Comparison of ENCODE assay signal across 8 cellular contexts in genomic region chr2:88199912-88200682, GRCh38. TPM values are rescaled to one million over a fixed set of nuclear protein-coding genes. Genes with fewer than 3 reads are reported as not detected.
A peak's percentile ranks its signal among the peaks of the same experiment; 100 is the strongest.
DNase-seq lines count a peak whose midpoint lies in the region; ATAC-seq and TF ChIP-seq lines count a peak whose summit lies in the region.

No MANE protein-coding gene starts in this region.

- intact Hi-C loops in testis (cut with DNase I; ENCODE audit: low total_unique reads) = no loop called here
- intact Hi-C loops in posterior vena cava (cut with DNase I) = no loop called here

- no peaks in the 10 kb centered on the region for H3K36me3 ChIP-seq in ACC112 (ENCODE audit: insufficient read depth, low read length)
- no peaks in the 10 kb centered on the region for H3K36me3 ChIP-seq in testis (ENCODE audit: low read depth, missing control alignments)
- H3K36me3 ChIP-seq in effector memory CD4-positive, alpha-beta T cell (ENCODE audit: control insufficient read depth, insufficient read depth, low read length) = no peaks in the 10 kb centered on the region

- CTCF ChIA-PET in HEK293T (lab: Yijun Ruan, JAX) = no interaction called here

- no peaks in the 10 kb centered on the region for H3K9me3 ChIP-seq in testis
- no peaks in the 10 kb centered on the region for H3K9me3 ChIP-seq in effector memory CD4-positive, alpha-beta T cell (ENCODE audit: control insufficient read depth, low read length)

- ATAC-seq in GM18517 (IDR thresholded peaks at IDR 0.05; ENCODE audit: unreplicated experiment) = no peak

- WGBS in testis, 2 donors = 9 to 10% methylated on average over 17 to 18 of the region's 18 CpGs

- H3K4me1 ChIP-seq in ACC112 (ENCODE audit: control insufficient read depth, insufficient read depth, low read length, unreplicated experiment) = no peaks in the 10 kb centered on the region
- H3K4me1 ChIP-seq in testis = peaks cover 5% of the 10 kb centered on the region
- no peaks in the 10 kb centered on the region for H3K4me1 ChIP-seq in effector memory CD4-positive, alpha-beta T cell (ENCODE audit: control insufficient read depth, insufficient read depth, low read length, poor library complexity, severe bottlenecking)

- H2AFZ ChIP-seq in ACC112 (ENCODE audit: low read length, unreplicated experiment) = no peak overlapping the region

- H3K27ac ChIP-seq in ACC112 (ENCODE audit: low read depth, low read length) = no peak overlapping the region
- no peak overlapping the region for H3K27ac ChIP-seq in testis
- no peak overlapping the region for H3K27ac ChIP-seq in effector memory CD4-positive, alpha-beta T cell (ENCODE audit: insufficient read depth, low read length, poor library complexity, severe bottlenecking)

- no peak for TF ChIP-seq CTCF in testis (IDR thresholded peaks at IDR 0.05)

- peaks cover 75% of the 10 kb centered on the region for H3K27me3 ChIP-seq in ACC112 (ENCODE audit: insufficient read depth, low read length)
- H3K27me3 ChIP-seq in testis = no peaks in the 10 kb centered on the region
- peaks cover 12% of the 10 kb centered on the region for H3K27me3 ChIP-seq in effector memory CD4-positive, alpha-beta T cell (replicated peaks; ENCODE audit: control insufficient read depth, insufficient read depth, low read length, poor library complexity, severe bottlenecking)

- POLR2A ChIA-PET in HEK293T (lab: Yijun Ruan, JAX) = no interaction called here

- no peaks in the 10 kb centered on the region for H3K79me2 ChIP-seq in ACC112 (ENCODE audit: control insufficient read depth, insufficient read depth, low read length, unreplicated experiment)

- no peak for TF ChIP-seq POLR2A in testis (IDR thresholded peaks at IDR 0.05)

- H3K4me3 ChIP-seq in ACC112 (ENCODE audit: low read depth, low read length) (peak overlapping the region; percentile 22; the same call in 1 of the 2 replicates), testis (no peak overlapping the region)
- no peak overlapping the region for H3K4me3 ChIP-seq in effector memory CD4-positive, alpha-beta T cell (ENCODE audit: insufficient read depth, low read depth, low read length, poor library complexity, severe bottlenecking)

- DNase-seq in HEK293T (ENCODE audit: extremely low spot score) (peak; percentile 29), left kidney (ENCODE audit: low read depth, low spot score) (peak; percentile 75), testis (peak; percentile 50), posterior vena cava (ENCODE audit: low spot score) (no peak)
- DNase-seq in activated effector memory CD4-positive, alpha-beta T cell treated with anti-CD3 and anti-CD28 coated beads, Interleukin-2, amount 50 U/mL, for 16 hours = peak; percentile 69
- DNase-seq in effector memory CD4-positive, alpha-beta T cell = no peak

TF ChIP-seq in HEK293T, 16 proteins besides CTCF, POLR2A, EP300 and RAD21:
- TF ChIP-seq HDGF (IDR thresholded peaks at IDR 0.05; ENCODE audit: borderline replicate concordance) (no peak), L3MBTL2 (conservative IDR thresholded peaks at IDR 0.05) (no peak), ZNF384 (IDR thresholded peaks at IDR 0.05) (no peak), BHLHE40 (IDR thresholded peaks at IDR 0.05; ENCODE audit: borderline replicate concordance) (no peak), TARDBP (IDR thresholded peaks at IDR 0.05) (no peak), NFRKB (IDR thresholded peaks at IDR 0.05) (no peak), FOXA1 (IDR thresholded peaks at IDR 0.05) (no peak), ELF4 (IDR thresholded peaks at IDR 0.05) (no peak), SUZ12 (IDR thresholded peaks at IDR 0.05) (no peak)
- TF ChIP-seq, protein P1, sequence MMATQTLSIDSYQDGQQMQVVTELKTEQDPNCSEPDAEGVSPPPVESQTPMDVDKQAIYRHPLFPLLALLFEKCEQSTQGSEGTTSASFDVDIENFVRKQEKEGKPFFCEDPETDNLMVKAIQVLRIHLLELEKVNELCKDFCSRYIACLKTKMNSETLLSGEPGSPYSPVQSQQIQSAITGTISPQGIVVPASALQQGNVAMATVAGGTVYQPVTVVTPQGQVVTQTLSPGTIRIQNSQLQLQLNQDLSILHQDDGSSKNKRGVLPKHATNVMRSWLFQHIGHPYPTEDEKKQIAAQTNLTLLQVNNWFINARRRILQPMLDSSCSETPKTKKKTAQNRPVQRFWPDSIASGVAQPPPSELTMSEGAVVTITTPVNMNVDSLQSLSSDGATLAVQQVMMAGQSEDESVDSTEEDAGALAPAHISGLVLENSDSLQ (IDR thresholded peaks at IDR 0.05) = no peak

RNA-seq across cellular contexts. Expression of gene THNSL2, which starts 30.0 kb away (rescaled TPM):
- total RNA-seq in testis (10 to 100 TPM; 35.1 to 63.0 TPM), posterior vena cava (10 to 100 TPM in 1 of 2 donors, 1 to 10 TPM in 1; 7.1 to 12.3 TPM)
- 53.7 TPM for polyA plus RNA-seq in testis (ENCODE audit: insufficient read depth, low read depth, low replicate concordance)

Comparison
In these comparisons a context has a peak if more than half of its experiments do, and no peak if none do; other contexts are left out.
1. DNase-seq: peak in HEK293T (single experiment), activated effector memory CD4-positive, alpha-beta T cell treated with anti-CD3 and anti-CD28 coated beads, Interleukin-2, amount 50 U/mL, for 16 hours (single experiment), left kidney (single experiment) and testis (single experiment); none in posterior vena cava (single experiment) and effector memory CD4-positive, alpha-beta T cell (0 of 3).